ENCODE assay signal across 14 cellular contexts in the genomic region with DNA sequence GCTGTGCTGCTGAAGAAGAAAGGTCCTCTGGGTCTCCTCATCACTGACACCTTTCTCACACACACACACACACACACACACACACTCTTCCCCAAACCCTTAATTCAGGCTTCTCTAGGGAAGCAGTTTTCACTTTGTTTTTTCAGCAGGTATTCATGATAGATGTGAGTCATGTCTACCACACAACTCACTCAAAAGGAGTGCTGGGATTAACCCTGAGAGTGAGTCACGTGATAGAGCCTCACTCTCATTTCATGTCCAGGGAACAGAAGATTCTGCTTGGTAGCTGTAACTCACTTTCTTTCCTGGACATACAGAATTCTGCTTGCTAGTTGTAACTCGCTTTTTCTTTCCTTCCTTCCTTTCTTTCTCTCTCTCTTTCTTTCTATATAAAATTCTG. TPM values are rescaled to one million over a fixed set of nuclear protein-coding genes. Genes with fewer than 3 reads are reported as not detected.
DNase-seq lines count a peak whose midpoint lies in the region; ATAC-seq and TF ChIP-seq lines count a peak whose summit lies in the region.
"Had no signal": no experiment of that assay in that cellular context is flagged by ENCODE, and none has a peak within 500 bp of the region (broad histone marks: within the 10 kb centered on the region; RNA-seq: fewer than 3 reads in every experiment).

No MANE protein-coding gene starts in this region.

- H3K9ac ChIP-seq in IMR-90 (ENCODE audit: low read depth, low read length), result no peak overlapping the region
- no peak overlapping the region for H3K9ac ChIP-seq in mesenchymal stem cell (ENCODE audit: low read length)

- intact Hi-C loops in IMR-90 (cut with micrococcal nuclease), result loop anchor here (10.0 kb wide), 1 partner anchor 151 kb away; no protein-coding TSS in a partner anchor
- intact Hi-C loops in right cardiac atrium (cut with DNase I), result no loop called here

- no peak overlapping the region for H2AK5ac ChIP-seq in IMR-90 (ENCODE audit: low read depth, low read length)
- H2AK5ac ChIP-seq in mesenchymal stem cell (ENCODE audit: low read length, severe bottlenecking), result no peak overlapping the region

- no peak overlapping the region for H3K4ac ChIP-seq in IMR-90 (ENCODE audit: low read depth, low read length)
- no peak overlapping the region for H3K4ac ChIP-seq in mesenchymal stem cell (ENCODE audit: low read depth in 1 of 2, low read length in 2 of 2)

- H3K4me2 ChIP-seq in IMR-90 (ENCODE audit: low read depth, low read length) (no peak overlapping the region), mesenchymal stem cell (ENCODE audit: low read length, poor library complexity, severe bottlenecking) (no peak overlapping the region)

- H3K36me3 ChIP-seq in IMR-90 (ENCODE audit: control insufficient read depth, insufficient read depth, low read length), result no peaks in the 10 kb centered on the region
- no peaks in the 10 kb centered on the region for H3K36me3 ChIP-seq in mesenchymal stem cell (ENCODE audit: control insufficient read depth in 1 of 2, insufficient read depth in 2 of 2, low read depth in 1 of 2, low read length in 2 of 2)
- H3K36me3 ChIP-seq: neutrophil had no signal

- no peaks in the 10 kb centered on the region for H4K20me1 ChIP-seq in IMR-90 (ENCODE audit: insufficient read depth, low read length)

- H2AFZ ChIP-seq in IMR-90 (replicated peaks; ENCODE audit: low read length, poor library complexity) (peak overlapping the region; percentile 16), mesenchymal stem cell (ENCODE audit: low read depth, low read length) (no peak overlapping the region)

- H2BK20ac ChIP-seq in IMR-90 (ENCODE audit: low read depth, low read length), result no peak overlapping the region

- H3K23ac ChIP-seq in IMR-90 (ENCODE audit: low read depth, low read length) (no peak overlapping the region), mesenchymal stem cell (ENCODE audit: low read length in 2 of 2) (no peak overlapping the region)

- no peak overlapping the region for H2BK120ac ChIP-seq in IMR-90 (ENCODE audit: low read depth, low read length)
- no peak overlapping the region for H2BK120ac ChIP-seq in mesenchymal stem cell (ENCODE audit: low read depth, low read length)

- H4K5ac ChIP-seq in IMR-90 (ENCODE audit: low read depth, low read length), result no peak overlapping the region

- no peaks in the 10 kb centered on the region for H3K79me1 ChIP-seq in IMR-90 (ENCODE audit: low read depth in 1 of 2, low read length in 2 of 2)
- no peaks in the 10 kb centered on the region for H3K79me1 ChIP-seq in mesenchymal stem cell (replicated peaks; ENCODE audit: low read length, poor library complexity, severe bottlenecking)

- H2BK15ac ChIP-seq in IMR-90 (ENCODE audit: low read depth, low read length) (no peak overlapping the region), mesenchymal stem cell (ENCODE audit: low read depth, poor library complexity, severe bottlenecking) (no peak overlapping the region)

- no peak overlapping the region for H3K4me3 ChIP-seq in IMR-90 (ENCODE audit: insufficient read depth, low read depth, low read length)
- H3K4me3 ChIP-seq in mesenchymal stem cell (ENCODE audit: insufficient read depth in 1 of 2, low read depth in 1 of 2, low read length in 2 of 2), result no peak overlapping the region
- no peak overlapping the region for H3K4me3 ChIP-seq in right cardiac atrium (ENCODE audit: low read length)

- BruUV-seq in IMR-90 (replicated peaks; lab: Mats Ljungman, UMichigan), result no TSS peak

- TF ChIP-seq CTCF in IMR-90 (conservative IDR thresholded peaks at IDR 0.05; ENCODE audit: low read depth, low read length), result no peak

- no peak overlapping the region for H3K56ac ChIP-seq in IMR-90 (ENCODE audit: extremely low read depth, insufficient read depth, low read length)

- no peak for TF ChIP-seq RAD21 in IMR-90 (IDR thresholded peaks at IDR 0.05; ENCODE audit: low read length)

- H3K18ac ChIP-seq in IMR-90 (ENCODE audit: low read depth, low read length), result no peak overlapping the region
- H3K18ac ChIP-seq in mesenchymal stem cell (ENCODE audit: low read depth in 1 of 2, low read length in 2 of 2), result no peak overlapping the region

- no peaks in the 10 kb centered on the region for H3K9me1 ChIP-seq in IMR-90 (ENCODE audit: insufficient read depth, low read length)

- H3K4me1 ChIP-seq in IMR-90 (ENCODE audit: control insufficient read depth, insufficient read depth, low read length) (no peaks in the 10 kb centered on the region), mesenchymal stem cell (ENCODE audit: control insufficient read depth, insufficient read depth, low read depth, low read length) (peaks cover 2% of the 10 kb centered on the region), right cardiac atrium (ENCODE audit: control insufficient read depth, insufficient read depth, low read length) (no peaks in the 10 kb centered on the region)
- H3K4me1 ChIP-seq: Caco-2 had no signal

- POLR2A ChIA-PET in IMR-90 (lab: Charles Lee; ENCODE audit: unreplicated experiment), result no interaction called here

- H2BK12ac ChIP-seq in mesenchymal stem cell (ENCODE audit: low read length in 2 of 2), result no peak overlapping the region

- 29% methylated on average over 2 of the region's 2 CpGs; no CpG with 5 or more reads in 1 of the 2 experiments for WGBS in IMR-90 (ENCODE audit: extremely low coverage in 2 of 2, insufficient read length in 1 of 2), 2 experiments
- WGBS in mesenchymal stem cell, result 44% methylated on average over 2 of the region's 2 CpGs
- 71% methylated on average over 2 of the region's 2 CpGs for WGBS in right cardiac atrium

- DNase-seq in Daoy (ENCODE audit: low read depth) (peak; percentile 64), IMR-90 (peak; percentile 80), brain pericyte (ENCODE audit: low read depth, low spot score) (peak; percentile 17), mesenchymal stem cell (peak; percentile 37), right cardiac atrium (no peak)
- DNase-seq in effector CD4-positive, alpha-beta T cell, result no peak
- DNase-seq: activated CD4-positive, alpha-beta T cell treated with anti-CD3 and anti-CD28 coated beads, Interleukin-2, amount 50 U/mL, for 4 hours; Caco-2; erythroblast; left cardiac atrium; NCI-H1417 had no signal

- H3K27ac ChIP-seq in IMR-90 (ENCODE audit: insufficient read depth, low read length), result no peak overlapping the region
- no peak overlapping the region for H3K27ac ChIP-seq in mesenchymal stem cell (ENCODE audit: low read length, poor library complexity, severe bottlenecking)
- H3K27ac ChIP-seq in right cardiac atrium (ENCODE audit: low read length), result no peak overlapping the region
- H3K27ac ChIP-seq: neutrophil had no signal

- TF ChIP-seq POLR2A in IMR-90 (IDR thresholded peaks at IDR 0.05; ENCODE audit: low read depth, low read length), result no peak

- H2BK5ac ChIP-seq in IMR-90 (ENCODE audit: low read depth, low read length, poor library complexity, severe bottlenecking) (no peak overlapping the region), mesenchymal stem cell (ENCODE audit: low read depth, low read length, poor library complexity, severe bottlenecking) (no peak overlapping the region)

- H2AK9ac ChIP-seq in IMR-90 (replicated peaks; ENCODE audit: low read depth, low read length, poor library complexity), result no peak overlapping the region

- dilution Hi-C loops in IMR-90 (cut with HindIII; ENCODE audit: low sequenced_read_pairs, unreplicated experiment), result no loop called here

- H4K8ac ChIP-seq in IMR-90 (ENCODE audit: low read depth in 2 of 2, low read length in 2 of 2) (no peak overlapping the region), mesenchymal stem cell (ENCODE audit: low read length) (no peak overlapping the region)

- no peak overlapping the region for H4K91ac ChIP-seq in IMR-90 (ENCODE audit: insufficient read depth, low read depth, low read length)
- no peak overlapping the region for H4K91ac ChIP-seq in mesenchymal stem cell (ENCODE audit: low read length)

- peak; percentile 40; the same call in 1 of the 2 replicates for ATAC-seq in IMR-90 (ENCODE audit: low read depth)
- no peak for ATAC-seq in right cardiac atrium
- no peak for ATAC-seq in HG02798 (IDR thresholded peaks at IDR 0.05; ENCODE audit: poor library complexity, unreplicated experiment)
- no peak for ATAC-seq in GM21381 (IDR thresholded peaks at IDR 0.05; ENCODE audit: unreplicated experiment)

- H3K9me3 ChIP-seq in IMR-90 (ENCODE audit: control insufficient read depth, insufficient read depth, low read length) (peaks cover 6% of the 10 kb centered on the region; the same call in 1 of the 2 replicates), mesenchymal stem cell (ENCODE audit: control insufficient read depth, low read length) (peaks cover 14% of the 10 kb centered on the region), right cardiac atrium (ENCODE audit: control insufficient read depth, low read length) (no peaks in the 10 kb centered on the region)
- H3K9me3 ChIP-seq: neutrophil had no signal

- CTCF ChIA-PET in IMR-90 (lab: Yijun Ruan, JAX), result no interaction called here

- H3K14ac ChIP-seq in IMR-90 (replicated peaks; ENCODE audit: low read depth, low read length) (no peak overlapping the region), mesenchymal stem cell (ENCODE audit: low read length in 2 of 2) (no peak overlapping the region)

- H3K27me3 ChIP-seq in IMR-90 (ENCODE audit: control insufficient read depth, insufficient read depth, low read length) (peaks cover 13% of the 10 kb centered on the region), mesenchymal stem cell (ENCODE audit: control insufficient read depth in 1 of 2, insufficient read depth in 1 of 2, low read length in 2 of 2) (no peaks in the 10 kb centered on the region), right cardiac atrium (ENCODE audit: control insufficient read depth, insufficient read depth) (no peaks in the 10 kb centered on the region)
- H3K27me3 ChIP-seq: neutrophil had no signal

- in situ Hi-C loops in IMR-90 (cut with MboI; ENCODE audit: low sequenced_read_pairs), result loop anchor here (25.0 kb wide), 1 partner anchor 1386 kb away; no protein-coding TSS in a partner anchor

TF ChIP-seq in IMR-90, 13 proteins besides CTCF, POLR2A, EP300 and RAD21 (continues in another document):
- TF ChIP-seq, protein P1, sequence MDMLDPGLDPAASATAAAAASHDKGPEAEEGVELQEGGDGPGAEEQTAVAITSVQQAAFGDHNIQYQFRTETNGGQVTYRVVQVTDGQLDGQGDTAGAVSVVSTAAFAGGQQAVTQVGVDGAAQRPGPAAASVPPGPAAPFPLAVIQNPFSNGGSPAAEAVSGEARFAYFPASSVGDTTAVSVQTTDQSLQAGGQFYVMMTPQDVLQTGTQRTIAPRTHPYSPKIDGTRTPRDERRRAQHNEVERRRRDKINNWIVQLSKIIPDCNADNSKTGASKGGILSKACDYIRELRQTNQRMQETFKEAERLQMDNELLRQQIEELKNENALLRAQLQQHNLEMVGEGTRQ (IDR thresholded peaks at IDR 0.05; ENCODE audit: low read depth, low read length), result peak; percentile 86
- peak; percentile 56; the same call in 1 of the 2 replicates for TF ChIP-seq BHLHE40 (IDR thresholded peaks at IDR 0.05; ENCODE audit: low read depth, low read length)

RNA-seq across cellular contexts. Expression of a gene that starts 45.4 kb away (rescaled TPM):
- 5,657 and 6,746 TPM in 2 replicates for total RNA-seq in Daoy (2014; rRNA removed; shearing (Covaris generic))
- total RNA-seq in IMR-90 (2012; rRNA removed) (6,409 and 6,735 TPM in 2 replicates), right cardiac atrium (100 to 1,000 TPM; 772 to 952 (median 847) TPM)
- polyA plus RNA-seq in IMR-90 (2012; rRNA removed) (4,502 and 5,313 TPM in 2 replicates), right cardiac atrium (724 TPM)
- 3,296 and 6,454 TPM in 2 replicates for polyA plus RNA-seq in IMR-90 (2012; cell fraction: cytosol; rRNA removed)
- polyA plus RNA-seq in IMR-90 (2012; cell fraction: nucleus; rRNA removed; ENCODE audit: low replicate concordance), result 3,181 and 7,305 TPM in 2 replicates
- 5,108 TPM for polyA plus RNA-seq in mesenchymal stem cell (2013, experiment 1 of 2)
- 5,084 TPM for polyA plus RNA-seq in mesenchymal stem cell (2013, experiment 2 of 2)

Comparison
In these comparisons a context has a peak if more than half of its experiments do, and no peak if none do; other contexts are left out.
1. DNase-seq: peak in Daoy (single experiment), IMR-90 (single experiment), brain pericyte (single experiment) and mesenchymal stem cell (single experiment); none in right cardiac atrium (0 of 3) and effector CD4-positive, alpha-beta T cell (single experiment).